ENCODE assay signal across 8 cellular contexts in genomic region chr10:4656576-4657194, GRCh38.
DNase-seq lines count a peak whose midpoint lies in the region; ATAC-seq and TF ChIP-seq lines count a peak whose summit lies in the region.

No MANE protein-coding gene starts in this region.

- no peaks in the 10 kb centered on the region for H3K9me3 ChIP-seq in ovary

- no peak overlapping the region for H3K27ac ChIP-seq in ovary

- H3K27me3 ChIP-seq in ovary, result no peaks in the 10 kb centered on the region

- H3K36me3 ChIP-seq in ovary, result no peaks in the 10 kb centered on the region

- DNase-seq in Ammon's horn (ENCODE audit: low spot score) (peak; percentile 75), GM19240 (ENCODE audit: insufficient read length, low spot score) (peak; percentile 12), NCI-H460 (ENCODE audit: extremely low read depth, low read depth) (peak; percentile 59), activated T-cell treated with anti-CD3 and anti-CD28 coated beads for 24 hours (ENCODE audit: low read depth) (peak; percentile 24), fibroblast of the conjunctiva (ENCODE audit: low read depth) (peak; percentile 68), ovary (peak; percentile 26 to 56 (median 39))

- TF ChIP-seq CTCF in ovary (IDR thresholded peaks at IDR 0.05), result peak; percentile 70 to 80 (median 79)

- no peak overlapping the region for H3K4me3 ChIP-seq in ovary

- 14 to 18% (median 16%) methylated on average over 7 of the region's 7 CpGs for WGBS in ovary, 3 donors

- ATAC-seq in GM18873 (IDR thresholded peaks at IDR 0.05; ENCODE audit: low FRiP score, unreplicated experiment) (no peak), HG02970 (IDR thresholded peaks at IDR 0.05; ENCODE audit: low FRiP score, unreplicated experiment) (no peak)

- no peak for TF ChIP-seq POLR2A in ovary (IDR thresholded peaks at IDR 0.05)

- intact Hi-C loops in ovary (cut with DNase I), result loop anchor here (5.0 to 10.0 kb wide), 4 partner anchors 872 to 1422 kb away; partner anchors contain the start of gene KLF6 (in 1 of the 4)

- no peak for TF ChIP-seq EP300 in ovary (IDR thresholded peaks at IDR 0.05)

- peaks cover 1% of the 10 kb centered on the region for H3K4me1 ChIP-seq in ovary (ENCODE audit: insufficient read depth)

Comparison
In these comparisons a context has a peak if more than half of its experiments do, and no peak if none do; other contexts are left out.
1. DNase-seq: peak in every context shown above with its lines; median percentile 75 in Ammon's horn; 68 in fibroblast of the conjunctiva; 59 in NCI-H460; 39 in ovary; 24 in activated T-cell treated with anti-CD3 and anti-CD28 coated beads for 24 hours; 12 in GM19240.